In the genomic region with DNA sequence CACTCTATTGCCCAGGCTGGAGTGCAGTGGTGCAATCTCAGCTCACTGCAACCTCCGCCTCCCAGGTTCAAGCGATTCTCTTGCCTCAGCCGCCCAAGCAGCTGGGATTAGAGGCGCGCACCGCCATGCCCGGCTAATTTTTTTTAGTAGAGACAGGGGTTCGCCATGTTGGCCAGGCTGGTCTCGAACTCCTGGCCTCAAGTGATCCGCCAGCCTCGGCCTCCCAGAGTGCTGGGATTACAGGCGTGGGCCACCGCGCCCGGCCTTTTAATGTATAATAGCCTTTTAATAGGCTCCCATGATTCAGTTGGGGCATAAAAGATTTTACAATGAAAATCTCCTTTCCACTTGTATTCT, we compare ENCODE assay signal across 8 cellular contexts. TPM values are rescaled to one million over a fixed set of nuclear protein-coding genes. Genes with fewer than 3 reads are reported as not detected.
DNase-seq lines count a peak whose midpoint lies in the region; ATAC-seq and TF ChIP-seq lines count a peak whose summit lies in the region.
"Not testable (repeated sequence)": the region's sequence is repeated elsewhere in the genome, so short reads cannot be mapped to it uniquely, and the experiment has no call there.

No MANE protein-coding gene starts in this region.

- H3K4me3 ChIP-seq in GM06990 (replicated peaks; ENCODE audit: low read depth, low read length) (peak overlapping the region; percentile 46), iPS-18a (ENCODE audit: low read length) (peak overlapping the region; percentile 28), skeletal muscle tissue (ENCODE audit: low read length in 3 of 3) (peak overlapping the region in 2 of 3 donors; percentile 67), vagina (peak overlapping the region; percentile 29 to 32)

- peak overlapping the region; percentile 63 for H3K4me3 Mint-ChIP-seq in T-helper 1 cell treated with Interleukin-12 subunit alpha and Interleukin-12 subunit beta and Interleukin-4 antibody, amounts not matched to agents 30 μg/mL and 1 μg/mL, for 36 hours
- peak overlapping the region; percentile 78 for H3K4me3 Mint-ChIP-seq in activated naive CD8-positive, alpha-beta T cell treated with anti-CD3 and anti-CD28 coated beads for 36 hours
- H3K4me3 Mint-ChIP-seq in effector memory CD8-positive, alpha-beta T cell: peak overlapping the region; percentile 71 to 75
- peak overlapping the region; percentile 74 to 92 (median 84) for H3K4me3 Mint-ChIP-seq in naive B cell

- not testable (repeated sequence) for H3K36me3 Mint-ChIP-seq in T-helper 1 cell treated with Interleukin-12 subunit alpha and Interleukin-12 subunit beta and Interleukin-4 antibody, amounts not matched to agents 30 μg/mL and 1 μg/mL, for 36 hours (ENCODE audit: low read depth); activated naive CD8-positive, alpha-beta T cell treated with anti-CD3 and anti-CD28 coated beads for 36 hours; effector memory CD8-positive, alpha-beta T cell (ENCODE audit: insufficient read depth); naive B cell

- peaks cover 34% of the 10 kb centered on the region for H3K4me1 Mint-ChIP-seq in T-helper 1 cell treated with Interleukin-12 subunit alpha and Interleukin-12 subunit beta and Interleukin-4 antibody, amounts not matched to agents 30 μg/mL and 1 μg/mL, for 36 hours (ENCODE audit: low read depth)
- H3K4me1 Mint-ChIP-seq in activated naive CD8-positive, alpha-beta T cell treated with anti-CD3 and anti-CD28 coated beads for 36 hours: peaks cover 47% of the 10 kb centered on the region
- H3K4me1 Mint-ChIP-seq in effector memory CD8-positive, alpha-beta T cell (ENCODE audit: low read depth in 2 of 2): peaks cover 38 to 42% of the 10 kb centered on the region in 2 donors
- H3K4me1 Mint-ChIP-seq in naive B cell: peaks cover 45 to 68% (median 64%) of the 10 kb centered on the region in 3 donors

- not testable (repeated sequence) for H3K27me3 Mint-ChIP-seq in T-helper 1 cell treated with Interleukin-12 subunit alpha and Interleukin-12 subunit beta and Interleukin-4 antibody, amounts not matched to agents 30 μg/mL and 1 μg/mL, for 36 hours (ENCODE audit: low read depth); activated naive CD8-positive, alpha-beta T cell treated with anti-CD3 and anti-CD28 coated beads for 36 hours; effector memory CD8-positive, alpha-beta T cell; naive B cell

- TF ChIP-seq POLR2A in vagina (IDR thresholded peaks at IDR 0.05): not testable (repeated sequence)

- H3K36me3 ChIP-seq in GM06990 (ENCODE audit: control insufficient read depth, insufficient read depth, low read length); iPS-18a (ENCODE audit: control insufficient read depth, low read depth, low read length); skeletal muscle tissue (ENCODE audit: control insufficient read depth in 3 of 3, insufficient read depth in 3 of 3, low read length in 3 of 3); vagina: not testable (repeated sequence)

- DNase-seq in GM06990 (ENCODE audit: extremely low read depth, insufficient read length); activated naive CD8-positive, alpha-beta T cell treated with anti-CD3 and anti-CD28 coated beads for 36 hours; effector memory CD8-positive, alpha-beta T cell; naive B cell; vagina (ENCODE audit: extremely low spot score in 2 of 2): not testable (repeated sequence)

- H3K4me1 ChIP-seq in iPS-18a (ENCODE audit: control insufficient read depth, low read depth, low read length): not testable (repeated sequence)
- H3K4me1 ChIP-seq in skeletal muscle tissue (ENCODE audit: control insufficient read depth in 3 of 3, insufficient read depth in 3 of 3, low read length in 3 of 3) (peaks cover 3 to 16% (median 9%) of the 10 kb centered on the region in 3 donors), vagina (peaks cover 17% of the 10 kb centered on the region)

- H3K27ac ChIP-seq in iPS-18a (ENCODE audit: low read length): not testable (repeated sequence)
- H3K27ac ChIP-seq in skeletal muscle tissue (ENCODE audit: low read depth, low read length) (peak overlapping the region; percentile 62), vagina (peak overlapping the region; percentile 59)

- H3K9ac ChIP-seq in iPS-18a (ENCODE audit: low read length): peak overlapping the region; percentile 21
- H3K9ac ChIP-seq in skeletal muscle tissue (ENCODE audit: low read depth in 1 of 3, low read length in 3 of 3): peak overlapping the region in 2 of 3 donors; percentile 50 to 70

- ATAC-seq in effector memory CD8-positive, alpha-beta T cell (replicated peaks); naive B cell (ENCODE audit: low read depth in 2 of 2): not testable (repeated sequence)

- TF ChIP-seq CTCF in GM06990 (IDR thresholded peaks at IDR 0.05; ENCODE audit: insufficient read depth, low read length, poor library complexity, severe bottlenecking); vagina (IDR thresholded peaks at IDR 0.05): not testable (repeated sequence)

- not testable (repeated sequence) for H3K27ac Mint-ChIP-seq in T-helper 1 cell treated with Interleukin-12 subunit alpha and Interleukin-12 subunit beta and Interleukin-4 antibody, amounts not matched to agents 30 μg/mL and 1 μg/mL, for 36 hours
- H3K27ac Mint-ChIP-seq in activated naive CD8-positive, alpha-beta T cell treated with anti-CD3 and anti-CD28 coated beads for 36 hours: peak overlapping the region; percentile 84
- H3K27ac Mint-ChIP-seq in effector memory CD8-positive, alpha-beta T cell: peak overlapping the region in 1 of 2 donors; percentile 91
- H3K27ac Mint-ChIP-seq in naive B cell: peak overlapping the region; percentile 88 to 99 (median 94)

- not testable (repeated sequence) for H3K9me3 ChIP-seq in iPS-18a (ENCODE audit: control insufficient read depth, low read depth, low read length); skeletal muscle tissue (ENCODE audit: control insufficient read depth in 3 of 3, low read length in 3 of 3); vagina

- not testable (repeated sequence) for H3K9me3 Mint-ChIP-seq in T-helper 1 cell treated with Interleukin-12 subunit alpha and Interleukin-12 subunit beta and Interleukin-4 antibody, amounts not matched to agents 30 μg/mL and 1 μg/mL, for 36 hours; activated naive CD8-positive, alpha-beta T cell treated with anti-CD3 and anti-CD28 coated beads for 36 hours; effector memory CD8-positive, alpha-beta T cell; naive B cell

- intact Hi-C loops in vagina (cut with DNase I): not testable (repeated sequence)

- H3K27me3 ChIP-seq in GM06990 (replicated peaks; ENCODE audit: control insufficient read depth, insufficient read depth, low read length); iPS-18a (ENCODE audit: control insufficient read depth, insufficient read depth, low read length); skeletal muscle tissue (ENCODE audit: control insufficient read depth in 3 of 3, insufficient read depth in 3 of 3, low read length in 3 of 3); vagina: not testable (repeated sequence)

RNA-seq across cellular contexts. Expression of a gene that starts 21.8 kb away (rescaled TPM):
- 100 to 1,000 TPM; 551 to 554 TPM for total RNA-seq in activated naive CD8-positive, alpha-beta T cell treated with anti-CD3 and anti-CD28 coated beads for 36 hours
- 100 to 1,000 TPM in 1 of 6 donors, 10 to 100 TPM in 5; 17.3 to 255 (median 64.5) TPM for polyA plus RNA-seq in naive B cell (ENCODE audit: low read depth in 6 of 6)
- total RNA-seq in skeletal muscle tissue (111 TPM), vagina (333 TPM)
